9 cellular contexts compared by ENCODE assay signal in the genomic region with DNA sequence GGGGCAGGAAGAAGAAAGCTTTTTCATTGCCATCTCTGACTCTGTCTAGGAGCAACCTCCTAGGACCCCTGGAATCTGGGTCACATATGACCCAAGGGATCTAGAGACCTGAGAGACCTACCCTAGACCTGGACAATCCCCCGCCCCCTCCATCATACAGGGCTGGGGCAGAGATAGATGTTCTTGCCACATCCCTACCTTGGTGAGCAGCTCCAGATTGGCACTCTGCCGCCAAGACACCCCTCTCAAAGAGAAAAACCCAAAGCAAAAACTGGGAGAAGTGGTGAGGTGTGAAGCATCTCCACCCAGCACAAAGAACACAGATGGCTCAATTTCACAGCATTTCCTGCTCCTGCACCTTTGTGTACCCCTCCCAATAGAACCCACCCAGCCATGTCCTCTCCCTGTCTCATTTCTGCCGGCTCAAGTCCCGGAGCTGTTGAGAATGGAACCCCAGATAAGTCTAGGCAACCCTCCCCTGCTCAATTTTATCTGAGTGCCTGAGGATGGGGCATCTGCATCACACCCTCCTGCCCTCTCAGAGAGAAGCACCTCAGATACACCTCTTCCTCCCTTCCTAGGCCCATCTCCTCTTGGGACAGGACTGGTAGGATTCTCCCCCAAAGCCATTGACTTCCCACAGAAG. TPM values are rescaled to one million over a fixed set of nuclear protein-coding genes. Genes with fewer than 3 reads are reported as not detected.
DNase-seq lines count a peak whose midpoint lies in the region; ATAC-seq lines count a peak whose summit lies in the region.
"Had no signal": no experiment of that assay in that cellular context is flagged by ENCODE, and none has a peak within 500 bp of the region (broad histone marks: within the 10 kb centered on the region; RNA-seq: fewer than 3 reads in every experiment).

No MANE protein-coding gene starts in this region.

- intact Hi-C loops in activated CD4-positive, alpha-beta T cell treated with anti-CD3 and anti-CD28 coated beads, Interleukin-2, amount 10 ng/mL, durations not matched to agents 24 days and 14 days (cut with micrococcal nuclease): loop anchor here (5.0 kb wide), 3 partner anchors 150 to 400 kb away; partner anchors contain the start of genes DDX59 and KIF14
- intact Hi-C loops in activated T-helper 1 cell treated with anti-CD3 and anti-CD28 coated beads, Interleukin-12 subunit alpha, Interleukin-12 subunit beta, Interleukin-2, Interleukin-4 antibody, amounts not matched to agents 30 ng/mL and 10 ng/mL and 1 ng/mL, durations not matched to agents 14 hours and 24 hours and 36 hours (cut with micrococcal nuclease): loop anchor here (1.0 to 10.0 kb wide), 3 partner anchors 132 to 1142 kb away; partner anchors contain the start of genes PTPN7, TIMM17A and TMEM9

- H3K4me1 Mint-ChIP-seq in activated CD4-positive, alpha-beta T cell treated with anti-CD3 and anti-CD28 coated beads, Interleukin-2, amount 10 ng/mL, durations not matched to agents 24 days and 14 days: peaks cover 74% of the 10 kb centered on the region
- peaks cover 86% of the 10 kb centered on the region for H3K4me1 Mint-ChIP-seq in activated T-helper 1 cell treated with anti-CD3 and anti-CD28 coated beads, Interleukin-12 subunit alpha, Interleukin-12 subunit beta, Interleukin-2, Interleukin-4 antibody, amounts not matched to agents 30 ng/mL and 10 ng/mL and 1 ng/mL, durations not matched to agents 14 hours and 24 hours and 36 hours (ENCODE audit: low read depth)

- peaks cover 10% of the 10 kb centered on the region for H3K36me3 Mint-ChIP-seq in activated CD4-positive, alpha-beta T cell treated with anti-CD3 and anti-CD28 coated beads, Interleukin-2, amount 10 ng/mL, durations not matched to agents 24 days and 14 days (ENCODE audit: low read depth)
- H3K36me3 Mint-ChIP-seq in activated T-helper 1 cell treated with anti-CD3 and anti-CD28 coated beads, Interleukin-12 subunit alpha, Interleukin-12 subunit beta, Interleukin-2, Interleukin-4 antibody, amounts not matched to agents 30 ng/mL and 10 ng/mL and 1 ng/mL, durations not matched to agents 14 hours and 24 hours and 36 hours (ENCODE audit: low read depth): peaks cover 14% of the 10 kb centered on the region

- H3K27me3 ChIP-seq in layer of hippocampus (ENCODE audit: control insufficient read depth, insufficient read depth, low read length): no peaks in the 10 kb centered on the region

- ATAC-seq in GM18868 (IDR thresholded peaks at IDR 0.05; ENCODE audit: unreplicated experiment): no peak

- H3K27ac ChIP-seq in layer of hippocampus (ENCODE audit: low read depth, low read length) (peak overlapping the region; percentile 52), substantia nigra (ENCODE audit: low read depth, low read length, poor library complexity, severe bottlenecking) (peak overlapping the region; percentile 61)
- H3K27ac ChIP-seq: GM23248 had no signal

- peak; percentile 71 for DNase-seq in activated CD4-positive, alpha-beta T cell treated with anti-CD3 and anti-CD28 coated beads, Interleukin-2, amount 10 ng/mL, durations not matched to agents 24 days and 14 days
- DNase-seq in activated CD4-positive, alpha-beta T cell treated with anti-CD3 and anti-CD28 coated beads, Interleukin-2, amount 50 U/mL, for 1 hour: no peak
- DNase-seq in activated T-helper 1 cell treated with anti-CD3 and anti-CD28 coated beads, Interleukin-12 subunit alpha, Interleukin-12 subunit beta, Interleukin-2, Interleukin-4 antibody, amounts not matched to agents 30 ng/mL and 10 ng/mL and 1 ng/mL, durations not matched to agents 14 hours and 24 hours and 36 hours (ENCODE audit: low spot score): no peak
- DNase-seq in substantia nigra (lab: John Stamatoyannopoulos, UW) (no peak), NCI-H510A treated with DMSO at 0.1 percent for 48 hours (lab: John Stamatoyannopoulos, UW) (no peak), germinal center (ENCODE audit: low spot score) (no peak)
- DNase-seq: GM23248 had no signal

- no peaks in the 10 kb centered on the region for H3K9me3 Mint-ChIP-seq in activated CD4-positive, alpha-beta T cell treated with anti-CD3 and anti-CD28 coated beads, Interleukin-2, amount 10 ng/mL, durations not matched to agents 24 days and 14 days
- H3K9me3 Mint-ChIP-seq in activated T-helper 1 cell treated with anti-CD3 and anti-CD28 coated beads, Interleukin-12 subunit alpha, Interleukin-12 subunit beta, Interleukin-2, Interleukin-4 antibody, amounts not matched to agents 30 ng/mL and 10 ng/mL and 1 ng/mL, durations not matched to agents 14 hours and 24 hours and 36 hours: no peaks in the 10 kb centered on the region

- H3K27ac Mint-ChIP-seq in activated CD4-positive, alpha-beta T cell treated with anti-CD3 and anti-CD28 coated beads, Interleukin-2, amount 10 ng/mL, durations not matched to agents 24 days and 14 days: peak overlapping the region; percentile 97
- H3K27ac Mint-ChIP-seq in activated T-helper 1 cell treated with anti-CD3 and anti-CD28 coated beads, Interleukin-12 subunit alpha, Interleukin-12 subunit beta, Interleukin-2, Interleukin-4 antibody, amounts not matched to agents 30 ng/mL and 10 ng/mL and 1 ng/mL, durations not matched to agents 14 hours and 24 hours and 36 hours: peak overlapping the region; percentile 99

- peak overlapping the region; percentile 90 for H3K4me3 Mint-ChIP-seq in activated CD4-positive, alpha-beta T cell treated with anti-CD3 and anti-CD28 coated beads, Interleukin-2, amount 10 ng/mL, durations not matched to agents 24 days and 14 days
- H3K4me3 Mint-ChIP-seq in activated T-helper 1 cell treated with anti-CD3 and anti-CD28 coated beads, Interleukin-12 subunit alpha, Interleukin-12 subunit beta, Interleukin-2, Interleukin-4 antibody, amounts not matched to agents 30 ng/mL and 10 ng/mL and 1 ng/mL, durations not matched to agents 14 hours and 24 hours and 36 hours: peak overlapping the region; percentile 100

- H3K27me3 Mint-ChIP-seq in activated CD4-positive, alpha-beta T cell treated with anti-CD3 and anti-CD28 coated beads, Interleukin-2, amount 10 ng/mL, durations not matched to agents 24 days and 14 days: no peaks in the 10 kb centered on the region
- no peaks in the 10 kb centered on the region for H3K27me3 Mint-ChIP-seq in activated T-helper 1 cell treated with anti-CD3 and anti-CD28 coated beads, Interleukin-12 subunit alpha, Interleukin-12 subunit beta, Interleukin-2, Interleukin-4 antibody, amounts not matched to agents 30 ng/mL and 10 ng/mL and 1 ng/mL, durations not matched to agents 14 hours and 24 hours and 36 hours (ENCODE audit: insufficient read depth)

RNA-seq across cellular contexts. Expression of gene KIF21B, which starts 1.2 kb away (rescaled TPM):
- 48.3 and 49.3 TPM in 2 replicates for total RNA-seq in activated CD4-positive, alpha-beta T cell treated with anti-CD3 and anti-CD28 coated beads, Interleukin-2, amount 10 ng/mL, durations not matched to agents 24 days and 14 days
- total RNA-seq in activated T-helper 1 cell treated with anti-CD3 and anti-CD28 coated beads, Interleukin-12 subunit alpha, Interleukin-12 subunit beta, Interleukin-2, Interleukin-4 antibody, amounts not matched to agents 30 ng/mL and 10 ng/mL and 1 ng/mL, durations not matched to agents 14 hours and 24 hours and 36 hours: 50.4 and 52.0 TPM in 2 replicates
- total RNA-seq: GM23248 had no signal
